Comparison of ENCODE assay signal across 8 cellular contexts in genomic region chr10:62050627-62050924, GRCh38.
DNase-seq lines count a peak whose midpoint lies in the region; ATAC-seq and TF ChIP-seq lines count a peak whose summit lies in the region.

No MANE protein-coding gene starts in this region.

- H3K36me3 Mint-ChIP-seq in activated T-helper 1 cell treated with anti-CD3 and anti-CD28 coated beads, Interleukin-12 subunit alpha, Interleukin-12 subunit beta, Interleukin-2, Interleukin-4 antibody, amounts not matched to agents 30 ng/mL and 10 ng/mL and 1 ng/mL, durations not matched to agents 14 hours and 24 hours and 36 hours (ENCODE audit: low read depth): peaks cover 61% of the 10 kb centered on the region

- DNase-seq in GM23248 (no peak), spleen (no peak), COLO668 (lab: John Stamatoyannopoulos, UW; ENCODE audit: unreplicated experiment) (no peak), kidney tubule cell (ENCODE audit: low spot score) (no peak)
- no peak for DNase-seq in activated T-helper 1 cell treated with anti-CD3 and anti-CD28 coated beads, Interleukin-12 subunit alpha, Interleukin-12 subunit beta, Interleukin-2, Interleukin-4 antibody, amounts not matched to agents 30 ng/mL and 10 ng/mL and 1 ng/mL, durations not matched to agents 14 hours and 24 hours and 36 hours (ENCODE audit: low spot score)

- no peaks in the 10 kb centered on the region for H3K9me3 Mint-ChIP-seq in activated T-helper 1 cell treated with anti-CD3 and anti-CD28 coated beads, Interleukin-12 subunit alpha, Interleukin-12 subunit beta, Interleukin-2, Interleukin-4 antibody, amounts not matched to agents 30 ng/mL and 10 ng/mL and 1 ng/mL, durations not matched to agents 14 hours and 24 hours and 36 hours

- TF ChIP-seq POLR2A in spleen (IDR thresholded peaks at IDR 0.05): no peak

- H3K36me3 ChIP-seq in GM23248 (ENCODE audit: low read depth) (peaks cover 49% of the 10 kb centered on the region), iPS-20b (ENCODE audit: insufficient read depth, low read depth, low read length) (no peaks in the 10 kb centered on the region), spleen (peaks cover 0 to 21% (median 10%) of the 10 kb centered on the region in 6 donors)

- H3K79me2 ChIP-seq in GM23248 (ENCODE audit: insufficient read depth): peaks cover 87% of the 10 kb centered on the region

- H3K4me3 ChIP-seq in GM23248 (peak overlapping the region; percentile 94), iPS-20b (ENCODE audit: low read length) (no peak overlapping the region; the same call in 1 of the 2 replicates), spleen (peak overlapping the region; percentile 2 to 65 (median 33))

- H3K27ac Mint-ChIP-seq in activated T-helper 1 cell treated with anti-CD3 and anti-CD28 coated beads, Interleukin-12 subunit alpha, Interleukin-12 subunit beta, Interleukin-2, Interleukin-4 antibody, amounts not matched to agents 30 ng/mL and 10 ng/mL and 1 ng/mL, durations not matched to agents 14 hours and 24 hours and 36 hours: peak overlapping the region; percentile 99

- H3K27me3 Mint-ChIP-seq in activated T-helper 1 cell treated with anti-CD3 and anti-CD28 coated beads, Interleukin-12 subunit alpha, Interleukin-12 subunit beta, Interleukin-2, Interleukin-4 antibody, amounts not matched to agents 30 ng/mL and 10 ng/mL and 1 ng/mL, durations not matched to agents 14 hours and 24 hours and 36 hours (ENCODE audit: insufficient read depth): no peaks in the 10 kb centered on the region

- H3K9me3 ChIP-seq in GM23248 (ENCODE audit: low read depth) (no peaks in the 10 kb centered on the region), iPS-20b (ENCODE audit: insufficient read depth, low read depth, low read length) (no peaks in the 10 kb centered on the region), spleen (no peaks in the 10 kb centered on the region)

- in situ Hi-C loops in GM23248 (cut with MboI): no loop called here

- no peaks in the 10 kb centered on the region; the same call in 1 of the 2 replicates for H4K20me1 ChIP-seq in GM23248 (ENCODE audit: insufficient read depth)

- ATAC-seq in HG02610 (IDR thresholded peaks at IDR 0.05; ENCODE audit: unreplicated experiment) (no peak), HG03135 (IDR thresholded peaks at IDR 0.05; ENCODE audit: unreplicated experiment) (no peak)

- WGBS in GM23248 (ENCODE audit: low coverage in 1 of 2, low lambda C conversion rate in 2 of 2, missing lambda C conversion rate in 2 of 2), 2 experiments: 1 to 2% methylated on average over 4 of the region's 4 CpGs
- 44 to 75% (median 65%) methylated on average over 4 of the region's 4 CpGs for WGBS in spleen, 5 donors

- peak overlapping the region; percentile 96 for H3K4me3 Mint-ChIP-seq in activated T-helper 1 cell treated with anti-CD3 and anti-CD28 coated beads, Interleukin-12 subunit alpha, Interleukin-12 subunit beta, Interleukin-2, Interleukin-4 antibody, amounts not matched to agents 30 ng/mL and 10 ng/mL and 1 ng/mL, durations not matched to agents 14 hours and 24 hours and 36 hours

- H3K9ac ChIP-seq in GM23248 (peak overlapping the region; percentile 98), iPS-20b (ENCODE audit: low read depth, low read length) (0 out of 2 replicates have a peak overlapping the region, but pooled peaks have one; percentile 1)

- intact Hi-C loops in activated T-helper 1 cell treated with anti-CD3 and anti-CD28 coated beads, Interleukin-12 subunit alpha, Interleukin-12 subunit beta, Interleukin-2, Interleukin-4 antibody, amounts not matched to agents 30 ng/mL and 10 ng/mL and 1 ng/mL, durations not matched to agents 14 hours and 24 hours and 36 hours (cut with micrococcal nuclease): loop anchor here (10.0 kb wide), 1 partner anchor 584 kb away; no protein-coding TSS in a partner anchor
- intact Hi-C loops in spleen (cut with DNase I; ENCODE audit: low total_unique reads): no loop called here

- peak overlapping the region; percentile 87 for H3K4me2 ChIP-seq in GM23248 (ENCODE audit: unreplicated experiment)

- H3K4me1 Mint-ChIP-seq in activated T-helper 1 cell treated with anti-CD3 and anti-CD28 coated beads, Interleukin-12 subunit alpha, Interleukin-12 subunit beta, Interleukin-2, Interleukin-4 antibody, amounts not matched to agents 30 ng/mL and 10 ng/mL and 1 ng/mL, durations not matched to agents 14 hours and 24 hours and 36 hours (ENCODE audit: low read depth): peaks cover 86% of the 10 kb centered on the region

- TF ChIP-seq CTCF in spleen (IDR thresholded peaks at IDR 0.05 in 8 of 11, conservative IDR thresholded peaks at IDR 0.05 in 3 of 11): no peak

- H3K9me2 ChIP-seq in GM23248 (ENCODE audit: insufficient read depth): no peaks in the 10 kb centered on the region

- H3F3A ChIP-seq in GM23248 (ENCODE audit: insufficient read depth): peaks cover 79% of the 10 kb centered on the region

- H3K27ac ChIP-seq in GM23248 (peak overlapping the region; percentile 91), iPS-20b (ENCODE audit: low read length) (no peak overlapping the region), spleen (peak overlapping the region; percentile 60 to 90 (median 87))

- H3K4me1 ChIP-seq in GM23248 (ENCODE audit: insufficient read depth) (peaks cover 77% of the 10 kb centered on the region), iPS-20b (ENCODE audit: insufficient read depth, low read length) (peaks cover 39% of the 10 kb centered on the region), spleen (peaks cover 38 to 100% (median 87%) of the 10 kb centered on the region in 6 donors)

- H2AFZ ChIP-seq in GM23248: no peak overlapping the region

- H3K27me3 ChIP-seq in GM23248 (replicated peaks; ENCODE audit: insufficient read depth) (no peaks in the 10 kb centered on the region), iPS-20b (ENCODE audit: insufficient read depth, low read length) (peaks cover 24% of the 10 kb centered on the region), spleen (replicated peaks in 1 of 7) (no peaks in the 10 kb centered on the region)
